37 cellular contexts compared by ENCODE assay signal in the genomic region with DNA sequence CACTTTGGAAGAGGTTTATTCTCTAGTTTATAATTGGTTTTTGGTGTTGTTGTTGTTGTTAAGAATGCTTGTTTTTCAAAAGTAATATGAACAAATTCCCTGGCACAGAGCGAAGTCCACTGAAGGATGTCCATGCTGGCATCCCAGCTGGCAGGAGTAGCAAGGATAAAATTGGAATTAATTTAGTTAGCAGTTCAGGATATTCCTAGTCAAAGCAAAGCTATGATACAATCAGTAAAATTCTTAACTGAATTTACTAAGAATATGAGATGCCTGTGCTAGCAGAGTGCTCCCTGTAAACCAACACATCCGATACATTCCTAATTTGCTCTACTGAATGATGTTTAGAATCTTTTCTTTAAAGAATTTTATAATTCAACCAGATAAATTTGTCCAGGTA.
DNase-seq lines count a peak whose midpoint lies in the region; ATAC-seq, FAIRE-seq and TF ChIP-seq lines count a peak whose summit lies in the region.
"Had no signal": no experiment of that assay in that cellular context is flagged by ENCODE, and none has a peak within 500 bp of the region (broad histone marks: within the 10 kb centered on the region; RNA-seq: fewer than 3 reads in every experiment).

No MANE protein-coding gene starts in this region.

- no peaks in the 10 kb centered on the region for H3K9me3 Mint-ChIP-seq in stimulated activated effector memory CD8-positive, alpha-beta T cell treated with anti-CD3 and anti-CD28 coated beads, Interleukin-12 subunit alpha, Interleukin-12 subunit beta, amount 100 ng/mL, for 72 hours
- H3K9me3 Mint-ChIP-seq: CD8-positive, alpha-beta memory T cell; CD8-positive, alpha-beta T cell had no signal

- TF ChIP-seq POLR2A in H54 (IDR thresholded peaks at IDR 0.05; ENCODE audit: low read depth, low read length): no peak

- no peak for TF ChIP-seq CTCF in SK-N-SH (IDR thresholded peaks at IDR 0.05)

- peaks cover 25% of the 10 kb centered on the region for H3F3A ChIP-seq in SK-N-SH (replicated peaks; ENCODE audit: insufficient read depth)

- H3K27me3 Mint-ChIP-seq in T-helper 17 cell: no peaks in the 10 kb centered on the region
- H3K27me3 Mint-ChIP-seq: B cell; CD4-positive, alpha-beta memory T cell; CD4-positive, alpha-beta T cell; CD4-positive, CD25-positive, alpha-beta regulatory T cell; CD8-positive, alpha-beta memory T cell had no signal

- H3K79me2 ChIP-seq in SK-N-SH (ENCODE audit: insufficient read depth): no peaks in the 10 kb centered on the region

- ATAC-seq in SK-N-SH treated with all-trans-retinoic acid at 6 μM for 48 hours: peak; percentile 60
- no peak for ATAC-seq in T-helper 17 cell
- no peak for ATAC-seq in HG02870 (IDR thresholded peaks at IDR 0.05; ENCODE audit: unreplicated experiment)
- no peak for ATAC-seq in stimulated activated effector memory CD8-positive, alpha-beta T cell treated with anti-CD3 and anti-CD28 coated beads, Interleukin-12 subunit alpha, Interleukin-12 subunit beta, amount 100 ng/mL, for 72 hours
- ATAC-seq: A549; CD8-positive, alpha-beta T cell had no signal

- 91% methylated on average over 2 of the region's 2 CpGs for WGBS in SK-N-SH (ENCODE audit: low lambda C conversion rate)

- H3K4me3 ChIP-seq in SK-N-SH (ENCODE audit: low read depth in 2 of 2, low read length in 1 of 2): no peak overlapping the region
- H3K4me3 ChIP-seq: A549; BLaER1; BLaER1 treated with 17β-estradiol and CSF1 and Interleukin-3, amounts not matched to agents 10 nM and 100 nM had no signal

- H3K4me3 Mint-ChIP-seq in T-helper 17 cell: no peak overlapping the region
- no peak overlapping the region for H3K4me3 Mint-ChIP-seq in stimulated activated effector memory CD8-positive, alpha-beta T cell treated with anti-CD3 and anti-CD28 coated beads, Interleukin-12 subunit alpha, Interleukin-12 subunit beta, amount 100 ng/mL, for 72 hours
- H3K4me3 Mint-ChIP-seq: B cell; CD14-positive monocyte; CD4-positive, alpha-beta T cell; CD4-positive, CD25-positive, alpha-beta regulatory T cell; CD8-positive, alpha-beta memory T cell; CD8-positive, alpha-beta T cell had no signal

- peak overlapping the region; percentile 59; the same call in 1 of the 2 replicates for H3K4me2 ChIP-seq in SK-N-SH
- H3K4me2 ChIP-seq: A549, BLaER1 had no signal

- TF ChIP-seq EP300 in SK-N-SH (IDR thresholded peaks at IDR 0.05; ENCODE audit: borderline replicate concordance in 1 of 2, low read depth in 1 of 2, low read length in 1 of 2): peak in 1 of 2 experiments; percentile 62; a peak in 2 of 4 replicates

- H4K20me1 ChIP-seq in SK-N-SH (ENCODE audit: insufficient read depth): no peaks in the 10 kb centered on the region
- H4K20me1 ChIP-seq: BLaER1 had no signal

- no peaks in the 10 kb centered on the region for H3K4me1 Mint-ChIP-seq in T-helper 17 cell
- H3K4me1 Mint-ChIP-seq in stimulated activated effector memory CD8-positive, alpha-beta T cell treated with anti-CD3 and anti-CD28 coated beads, Interleukin-12 subunit alpha, Interleukin-12 subunit beta, amount 100 ng/mL, for 72 hours: peaks cover 9% of the 10 kb centered on the region
- H3K4me1 Mint-ChIP-seq: CD8-positive, alpha-beta memory T cell had no signal

- POLR2A ChIA-PET in SK-N-SH (lab: Yijun Ruan, JAX): no interaction called here

- no peaks in the 10 kb centered on the region for H3K36me3 ChIP-seq in SK-N-SH (replicated peaks in 1 of 2; ENCODE audit: control insufficient read depth in 1 of 2, insufficient read depth in 2 of 2, low read length in 1 of 2)
- H3K36me3 ChIP-seq: BE2C, BLaER1 had no signal

- DNase-seq in H54 (ENCODE audit: insufficient read length, low spot score): no peak
- DNase-seq in SK-N-SH: no peak
- DNase-seq in T-helper 17 cell: no peak
- DNase-seq in KG1 (lab: John Stamatoyannopoulos, UW): no peak
- DNase-seq in stimulated activated effector memory CD8-positive, alpha-beta T cell treated with anti-CD3 and anti-CD28 coated beads, Interleukin-12 subunit alpha, Interleukin-12 subunit beta, amount 100 ng/mL, for 72 hours (ENCODE audit: low spot score in 2 of 2): no peak
- DNase-seq in SW480 (ENCODE audit: low spot score): no peak
- DNase-seq: 8988T; ACHN; AML-193; BE2C; C1 segment of cervical spinal cord; Caco-2; Calu3; CD4-positive, alpha-beta memory T cell; CD4-positive, alpha-beta T cell; CD4-positive, CD25-positive, alpha-beta regulatory T cell; CD8-positive, alpha-beta memory T cell; CD8-positive, alpha-beta T cell; COR-L47; DMS 273 treated with DMSO at 0.1 percent for 48 hours; DMS153; DMS53; DMS79; DMS79 treated with DMSO at 0.1 percent for 48 hours; DND-41; EL had no signal

- H3K9me3 ChIP-seq in SK-N-SH (no peaks in the 10 kb centered on the region), T-helper 17 cell (ENCODE audit: control insufficient read depth, low read length, poor library complexity, severe bottlenecking) (no peaks in the 10 kb centered on the region)
- H3K9me3 ChIP-seq: A549, BE2C, BLaER1, Caco-2 had no signal

- no peaks in the 10 kb centered on the region for H3K9me2 ChIP-seq in SK-N-SH

- peaks cover under 1% of the 10 kb centered on the region for H3K36me3 Mint-ChIP-seq in T-helper 17 cell (ENCODE audit: low read depth)
- no peaks in the 10 kb centered on the region for H3K36me3 Mint-ChIP-seq in stimulated activated effector memory CD8-positive, alpha-beta T cell treated with anti-CD3 and anti-CD28 coated beads, Interleukin-12 subunit alpha, Interleukin-12 subunit beta, amount 100 ng/mL, for 72 hours
- H3K36me3 Mint-ChIP-seq: CD8-positive, alpha-beta T cell had no signal

- CTCF ChIA-PET in SK-N-SH (lab: Yijun Ruan, JAX): interaction anchor here (0.8 to 3.2 kb wide), 4 partner anchors 12 to 28 kb away, joined by 3 to 10 read pairs (median 5); no protein-coding TSS in a partner anchor

- H3K9ac ChIP-seq in SK-N-SH: no peak overlapping the region
- H3K9ac ChIP-seq: BLaER1; BLaER1 treated with 17β-estradiol and CSF1 and Interleukin-3, amounts not matched to agents 10 nM and 100 nM had no signal

- H3K27ac ChIP-seq in SK-N-SH (ENCODE audit: low read depth in 2 of 2, low read length in 1 of 2): peak overlapping the region; percentile 82 to 95; a peak in 3 of 4 replicates
- H3K27ac ChIP-seq: 22Rv1; A549; BLaER1; BLaER1 treated with 17β-estradiol and CSF1 and Interleukin-3, amounts not matched to agents 10 nM and 100 nM; C4-2B had no signal

- no peak for TF ChIP-seq RAD21 in SK-N-SH (IDR thresholded peaks at IDR 0.05; ENCODE audit: low read length)

- FAIRE-seq in H54 (lab: Jason Lieb, UNC): peak; percentile 61
- FAIRE-seq: A204.1, A549, D721Med had no signal

- H3K27ac Mint-ChIP-seq in T-helper 17 cell: peak overlapping the region; percentile 72
- H3K27ac Mint-ChIP-seq in stimulated activated effector memory CD8-positive, alpha-beta T cell treated with anti-CD3 and anti-CD28 coated beads, Interleukin-12 subunit alpha, Interleukin-12 subunit beta, amount 100 ng/mL, for 72 hours: no peak overlapping the region
- H3K27ac Mint-ChIP-seq: B cell; CD4-positive, alpha-beta T cell; CD8-positive, alpha-beta T cell had no signal

- no peak overlapping the region for H2AFZ ChIP-seq in SK-N-SH (ENCODE audit: low read depth)

- peaks cover 27 to 28% of the 10 kb centered on the region in 2 experiments for H3K4me1 ChIP-seq in SK-N-SH (ENCODE audit: control insufficient read depth in 1 of 2, insufficient read depth in 2 of 2, low read depth in 1 of 2, low read length in 1 of 2)
- H3K4me1 ChIP-seq: BLaER1, Caco-2 had no signal

- H3K27me3 ChIP-seq in SK-N-SH (ENCODE audit: insufficient read depth): no peaks in the 10 kb centered on the region
- H3K27me3 ChIP-seq: BE2C; BLaER1; BLaER1 treated with 17β-estradiol and CSF1 and Interleukin-3, amounts not matched to agents 10 nM and 100 nM had no signal

TF ChIP-seq in SK-N-SH, 30 proteins besides CTCF, POLR2A, EP300 and RAD21:
- TF ChIP-seq MEF2A (IDR thresholded peaks at IDR 0.05; ENCODE audit: borderline replicate concordance, low read depth) (no peak), GATA2 (CRISPR knock-in tag; IDR thresholded peaks at IDR 0.05) (no peak), FOXJ3 (CRISPR knock-in tag; IDR thresholded peaks at IDR 0.05) (no peak), RCOR1 (IDR thresholded peaks at IDR 0.05; ENCODE audit: low read length) (peak; percentile 91), EZH2phosphoT487 (IDR thresholded peaks at IDR 0.05; ENCODE audit: borderline replicate concordance, low read depth) (no peak), RXRA (IDR thresholded peaks at IDR 0.05; ENCODE audit: borderline replicate concordance, low read depth) (no peak), NFIC (IDR thresholded peaks at IDR 0.05; ENCODE audit: borderline replicate concordance) (no peak), TCF12 (IDR thresholded peaks at IDR 0.05) (0 out of 2 replicates have a peak, but pooled peaks have one; percentile 5)
- TF ChIP-seq, protein P1, sequence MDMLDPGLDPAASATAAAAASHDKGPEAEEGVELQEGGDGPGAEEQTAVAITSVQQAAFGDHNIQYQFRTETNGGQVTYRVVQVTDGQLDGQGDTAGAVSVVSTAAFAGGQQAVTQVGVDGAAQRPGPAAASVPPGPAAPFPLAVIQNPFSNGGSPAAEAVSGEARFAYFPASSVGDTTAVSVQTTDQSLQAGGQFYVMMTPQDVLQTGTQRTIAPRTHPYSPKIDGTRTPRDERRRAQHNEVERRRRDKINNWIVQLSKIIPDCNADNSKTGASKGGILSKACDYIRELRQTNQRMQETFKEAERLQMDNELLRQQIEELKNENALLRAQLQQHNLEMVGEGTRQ (IDR thresholded peaks at IDR 0.05; ENCODE audit: borderline replicate concordance, low read depth, low read length): no peak

TF ChIP-seq in SK-N-SH treated with all-trans-retinoic acid at 6 μM for 48 hours, 23 proteins besides CTCF, POLR2A, EP300 and RAD21 (continues in another document):
- peak; percentile 36; the same call in 1 of the 2 replicates for TF ChIP-seq TCF4 (CRISPR knock-in tag; IDR thresholded peaks at IDR 0.05; ENCODE audit: borderline replicate concordance)
- TF ChIP-seq ISL1 (CRISPR knock-in tag; IDR thresholded peaks at IDR 0.05): peak; percentile 76
- TF ChIP-seq, protein P2, sequence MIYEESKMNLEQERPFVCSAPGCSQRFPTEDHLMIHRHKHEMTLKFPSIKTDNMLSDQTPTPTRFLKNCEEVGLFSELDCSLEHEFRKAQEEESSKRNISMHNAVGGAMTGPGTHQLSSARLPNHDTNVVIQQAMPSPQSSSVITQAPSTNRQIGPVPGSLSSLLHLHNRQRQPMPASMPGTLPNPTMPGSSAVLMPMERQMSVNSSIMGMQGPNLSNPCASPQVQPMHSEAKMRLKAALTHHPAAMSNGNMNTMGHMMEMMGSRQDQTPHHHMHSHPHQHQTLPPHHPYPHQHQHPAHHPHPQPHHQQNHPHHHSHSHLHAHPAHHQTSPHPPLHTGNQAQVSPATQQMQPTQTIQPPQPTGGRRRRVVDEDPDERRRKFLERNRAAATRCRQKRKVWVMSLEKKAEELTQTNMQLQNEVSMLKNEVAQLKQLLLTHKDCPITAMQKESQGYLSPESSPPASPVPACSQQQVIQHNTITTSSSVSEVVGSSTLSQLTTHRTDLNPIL (CRISPR knock-in tag; IDR thresholded peaks at IDR 0.05; ENCODE audit: low read depth): 0 out of 2 replicates have a peak, but pooled peaks have one; percentile 37
- no peak for TF ChIP-seq RARB (CRISPR knock-in tag; IDR thresholded peaks at IDR 0.05)
